In the genomic region with DNA sequence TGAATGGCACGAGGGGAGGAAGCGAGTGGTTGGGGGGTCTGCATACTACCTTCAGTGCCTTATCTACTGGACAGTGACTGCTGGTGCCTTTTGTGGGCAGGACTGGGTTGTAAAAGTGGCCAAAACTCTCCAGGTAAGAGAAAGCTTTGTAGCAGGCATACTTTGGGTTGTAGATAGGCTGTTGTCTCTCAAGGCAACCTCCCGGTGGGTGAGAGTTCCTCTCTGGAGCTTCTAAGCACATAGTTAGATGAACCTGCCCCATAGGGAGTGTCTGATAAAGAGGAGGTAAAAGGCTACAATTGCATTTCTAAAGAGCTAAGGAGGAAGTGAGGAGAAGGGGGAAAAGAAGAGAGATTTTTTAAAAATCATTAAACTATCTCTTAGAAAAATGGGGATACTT, we compare ENCODE assay signal across 1 cellular context.
TF ChIP-seq lines count a peak whose summit lies in the region.

No MANE protein-coding gene starts in this region.

TF ChIP-seq in GM23338, 12 proteins besides CTCF, POLR2A, EP300 and RAD21:
- TF ChIP-seq NANOG (IDR thresholded peaks at IDR 0.05; ENCODE audit: borderline replicate concordance) (no peak), EZH2phosphoT487 (IDR thresholded peaks at IDR 0.05; ENCODE audit: unreplicated experiment) (no peak), CREB1 (CRISPR knock-in tag; IDR thresholded peaks at IDR 0.05; ENCODE audit: low read depth) (no peak), ZNF114 (CRISPR knock-in tag; IDR thresholded peaks at IDR 0.05) (no peak), EZH2 (IDR thresholded peaks at IDR 0.05; ENCODE audit: low read depth, unreplicated experiment) (no peak), ZNF331 (CRISPR knock-in tag; IDR thresholded peaks at IDR 0.05; ENCODE audit: low read depth) (no peak)
- TF ChIP-seq, protein P1, sequence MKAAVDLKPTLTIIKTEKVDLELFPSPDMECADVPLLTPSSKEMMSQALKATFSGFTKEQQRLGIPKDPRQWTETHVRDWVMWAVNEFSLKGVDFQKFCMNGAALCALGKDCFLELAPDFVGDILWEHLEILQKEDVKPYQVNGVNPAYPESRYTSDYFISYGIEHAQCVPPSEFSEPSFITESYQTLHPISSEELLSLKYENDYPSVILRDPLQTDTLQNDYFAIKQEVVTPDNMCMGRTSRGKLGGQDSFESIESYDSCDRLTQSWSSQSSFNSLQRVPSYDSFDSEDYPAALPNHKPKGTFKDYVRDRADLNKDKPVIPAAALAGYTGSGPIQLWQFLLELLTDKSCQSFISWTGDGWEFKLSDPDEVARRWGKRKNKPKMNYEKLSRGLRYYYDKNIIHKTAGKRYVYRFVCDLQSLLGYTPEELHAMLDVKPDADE (IDR thresholded peaks at IDR 0.05), result no peak
- TF ChIP-seq, protein P2, sequence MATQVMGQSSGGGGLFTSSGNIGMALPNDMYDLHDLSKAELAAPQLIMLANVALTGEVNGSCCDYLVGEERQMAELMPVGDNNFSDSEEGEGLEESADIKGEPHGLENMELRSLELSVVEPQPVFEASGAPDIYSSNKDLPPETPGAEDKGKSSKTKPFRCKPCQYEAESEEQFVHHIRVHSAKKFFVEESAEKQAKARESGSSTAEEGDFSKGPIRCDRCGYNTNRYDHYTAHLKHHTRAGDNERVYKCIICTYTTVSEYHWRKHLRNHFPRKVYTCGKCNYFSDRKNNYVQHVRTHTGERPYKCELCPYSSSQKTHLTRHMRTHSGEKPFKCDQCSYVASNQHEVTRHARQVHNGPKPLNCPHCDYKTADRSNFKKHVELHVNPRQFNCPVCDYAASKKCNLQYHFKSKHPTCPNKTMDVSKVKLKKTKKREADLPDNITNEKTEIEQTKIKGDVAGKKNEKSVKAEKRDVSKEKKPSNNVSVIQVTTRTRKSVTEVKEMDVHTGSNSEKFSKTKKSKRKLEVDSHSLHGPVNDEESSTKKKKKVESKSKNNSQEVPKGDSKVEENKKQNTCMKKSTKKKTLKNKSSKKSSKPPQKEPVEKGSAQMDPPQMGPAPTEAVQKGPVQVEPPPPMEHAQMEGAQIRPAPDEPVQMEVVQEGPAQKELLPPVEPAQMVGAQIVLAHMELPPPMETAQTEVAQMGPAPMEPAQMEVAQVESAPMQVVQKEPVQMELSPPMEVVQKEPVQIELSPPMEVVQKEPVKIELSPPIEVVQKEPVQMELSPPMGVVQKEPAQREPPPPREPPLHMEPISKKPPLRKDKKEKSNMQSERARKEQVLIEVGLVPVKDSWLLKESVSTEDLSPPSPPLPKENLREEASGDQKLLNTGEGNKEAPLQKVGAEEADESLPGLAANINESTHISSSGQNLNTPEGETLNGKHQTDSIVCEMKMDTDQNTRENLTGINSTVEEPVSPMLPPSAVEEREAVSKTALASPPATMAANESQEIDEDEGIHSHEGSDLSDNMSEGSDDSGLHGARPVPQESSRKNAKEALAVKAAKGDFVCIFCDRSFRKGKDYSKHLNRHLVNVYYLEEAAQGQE (IDR thresholded peaks at IDR 0.05; ENCODE audit: unreplicated experiment), result no peak
